9 cellular contexts compared by ENCODE assay signal in the genomic region with DNA sequence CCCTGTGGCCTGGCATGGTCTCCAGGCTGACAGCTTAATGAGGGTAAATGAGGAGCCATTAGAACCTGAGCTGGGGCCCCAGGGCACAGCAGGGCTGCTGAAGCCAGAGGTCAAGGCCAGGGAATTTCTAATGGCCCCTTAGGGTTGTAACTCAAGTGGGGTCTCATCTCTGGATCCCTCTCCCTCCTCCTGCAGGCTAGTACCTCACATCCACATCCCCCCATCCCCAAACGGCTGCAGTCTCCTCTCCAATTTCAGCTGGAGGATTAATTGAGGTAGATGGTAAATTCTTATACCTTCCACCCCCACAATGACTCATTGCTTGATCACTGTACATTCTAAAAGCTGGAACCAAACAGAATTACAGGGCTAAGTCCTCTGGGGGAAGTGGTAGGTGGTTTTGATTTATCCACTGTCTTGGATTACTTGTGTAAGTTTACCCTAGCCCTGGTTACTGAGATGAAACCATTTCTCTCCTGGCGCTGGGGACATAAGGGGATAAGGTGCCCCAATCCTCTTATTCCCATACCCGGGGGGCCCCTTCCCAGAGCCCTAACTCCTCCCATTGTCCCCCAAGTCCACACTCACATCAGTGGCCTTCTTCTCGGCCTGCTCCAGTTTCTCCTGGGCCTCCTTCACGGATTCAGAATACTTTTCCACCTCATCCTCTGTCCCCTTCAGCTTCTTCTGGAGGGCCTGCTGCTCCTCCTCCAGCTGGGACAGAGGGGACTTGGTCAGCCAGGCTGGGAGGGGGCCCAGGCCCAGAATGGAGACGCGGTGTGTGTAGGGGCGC. TPM values are rescaled to one million over a fixed set of nuclear protein-coding genes. Genes with fewer than 3 reads are reported as not detected.
DNase-seq lines count a peak whose midpoint lies in the region; ATAC-seq, FAIRE-seq and TF ChIP-seq lines count a peak whose summit lies in the region.
"Had no signal": no experiment of that assay in that cellular context is flagged by ENCODE, and none has a peak within 500 bp of the region (broad histone marks: within the 10 kb centered on the region; RNA-seq: fewer than 3 reads in every experiment).

No MANE protein-coding gene starts in this region.

- no peaks in the 10 kb centered on the region for H3K27me3 ChIP-seq in HUES48 (ENCODE audit: control insufficient read depth, insufficient read depth, low read length)
- no peaks in the 10 kb centered on the region for H3K27me3 ChIP-seq in HepG2 (ENCODE audit: control insufficient read depth in 1 of 2, insufficient read depth in 2 of 2, low read length in 2 of 2)

- CTCF ChIA-PET in HepG2 (lab: Yijun Ruan, JAX; ENCODE audit: low intra/inter-chr PET ratio, low total read pairs) = no interaction called here

- peak overlapping the region; percentile 45 for H3K4me2 ChIP-seq in HepG2 (ENCODE audit: low read depth, low read length)

- TF ChIP-seq POLR2A in HepG2 (IDR thresholded peaks at IDR 0.05; ENCODE audit: insufficient read depth in 1 of 2, low read depth in 2 of 2, low read length in 2 of 2) = no peak

- H3K4me1 ChIP-seq in HUES48 (ENCODE audit: control insufficient read depth, insufficient read depth, low read length) (peaks cover 11% of the 10 kb centered on the region), HepG2 (ENCODE audit: insufficient read depth, low read length) (peaks cover 63% of the 10 kb centered on the region)

- H3K36me3 Mint-ChIP-seq in type B pancreatic cell = peaks cover 10% of the 10 kb centered on the region

- H3K27ac ChIP-seq in HUES48 (ENCODE audit: low read depth, low read length) (no peak overlapping the region), HepG2 (ENCODE audit: extremely low read length, insufficient read depth, low read length) (no peak overlapping the region)

- TF ChIP-seq CTCF in astrocyte of the spinal cord (IDR thresholded peaks at IDR 0.05; ENCODE audit: low read depth, low read length) = no peak
- TF ChIP-seq CTCF in HepG2 (CRISPR knock-in tag; IDR thresholded peaks at IDR 0.05) = no peak
- no peak for TF ChIP-seq CTCF in type B pancreatic cell (conservative IDR thresholded peaks at IDR 0.05)

- no peaks in the 10 kb centered on the region for H3K9me3 ChIP-seq in HUES48 (ENCODE audit: control insufficient read depth, insufficient read depth, low read length)
- no peaks in the 10 kb centered on the region for H3K9me3 ChIP-seq in HepG2 (ENCODE audit: low read length)

- ATAC-seq in HepG2 (peak; percentile 5; the same call in 1 of the 3 replicates), GM18909 (IDR thresholded peaks at IDR 0.05; ENCODE audit: poor library complexity, unreplicated experiment) (no peak)

- H3K4me3 Mint-ChIP-seq in type B pancreatic cell = peak overlapping the region; percentile 90

- H2AFZ ChIP-seq in HepG2 (ENCODE audit: low read length) = no peak overlapping the region

- POLR2A ChIA-PET in HepG2 (lab: Yijun Ruan, JAX) = interaction anchor here (1.1 to 6.1 kb wide), 5 partner anchors 8 to 43 kb away, joined by 3 to 68 read pairs (median 8); a partner anchor contains a TSS

- FAIRE-seq in HepG2 (lab: Jason Lieb, UNC) = no peak
- FAIRE-seq: frontal cortex had no signal

- H3K36me3 ChIP-seq in HUES48 (ENCODE audit: control insufficient read depth, insufficient read depth, low read length) = peaks cover 48% of the 10 kb centered on the region
- H3K36me3 ChIP-seq in HepG2 (replicated peaks in 1 of 2; ENCODE audit: control insufficient read depth in 1 of 2, insufficient read depth in 2 of 2, low read length in 2 of 2) = no peaks in the 10 kb centered on the region

- DNase-seq in AG08396 (ENCODE audit: low spot score) (peak; percentile 69), astrocyte of the spinal cord (ENCODE audit: low read depth, low spot score) (peak; percentile 87), HepG2 (ENCODE audit: low spot score) (peak; percentile 39), type B pancreatic cell (ENCODE audit: extremely low spot score, unreplicated experiment) (no peak), DMS79 (lab: John Stamatoyannopoulos, UW) (no peak), NCI-H2107 treated with DMSO at 0.1 percent for 48 hours (lab: John Stamatoyannopoulos, UW; ENCODE audit: unreplicated experiment) (no peak)

- H3K4me3 ChIP-seq in HUES48 (ENCODE audit: low read depth, low read length) (peak overlapping the region; percentile 80), astrocyte of the spinal cord (ENCODE audit: low read depth, low read length) (peak overlapping the region; percentile 87), HepG2 (replicated peaks in 1 of 3; ENCODE audit: insufficient read depth in 1 of 3, low read depth in 2 of 3, low read length in 3 of 3) (peak overlapping the region in 1 of 3 experiments; percentile 23; a peak in 1 of 6 replicates)

- 46% methylated on average over 8 of the region's 8 CpGs for WGBS in HepG2 (ENCODE audit: low lambda C conversion rate)

- no peaks in the 10 kb centered on the region for H3K9me3 Mint-ChIP-seq in type B pancreatic cell

- in situ Hi-C loops in astrocyte of the spinal cord (cut with HindIII; ENCODE audit: low sequenced_read_pairs) = no loop called here
- in situ Hi-C loops in HepG2 (cut with HindIII; ENCODE audit: extremely low pct_ligation_motif_present, low pct_unique_long_range_greater_than_20kb) = no loop called here

- TF ChIP-seq EP300 in HepG2 (IDR thresholded peaks at IDR 0.05; ENCODE audit: low read depth in 2 of 2, low read length in 2 of 2) = no peak
- no peak for TF ChIP-seq EP300 in HepG2 (CRISPR knock-in tag; IDR thresholded peaks at IDR 0.05; ENCODE audit: borderline replicate concordance)

- intact Hi-C loops in HepG2 (cut with micrococcal nuclease; ENCODE audit: unreplicated experiment) = no loop called here

- H3K79me2 ChIP-seq in HepG2 (ENCODE audit: insufficient read depth, low read length) = no peaks in the 10 kb centered on the region

- H3K9ac ChIP-seq in HUES48 (ENCODE audit: low read depth, low read length) (peak overlapping the region; percentile 76), HepG2 (ENCODE audit: insufficient read depth, low read depth, low read length) (no peak overlapping the region)

- H3K27ac Mint-ChIP-seq in type B pancreatic cell = peak overlapping the region; percentile 74

- TF ChIP-seq RAD21 in HepG2 (CRISPR knock-in tag; IDR thresholded peaks at IDR 0.05) = no peak

- no TSS peak for BruUV-seq in HepG2 (replicated peaks; lab: Mats Ljungman, UMichigan)

- no peaks in the 10 kb centered on the region for H3K27me3 Mint-ChIP-seq in type B pancreatic cell

- peaks cover 34% of the 10 kb centered on the region for H3K4me1 Mint-ChIP-seq in type B pancreatic cell (ENCODE audit: unreplicated experiment)

- H4K20me1 ChIP-seq in HepG2 (ENCODE audit: insufficient read depth, low read length) = no peaks in the 10 kb centered on the region

RNA-seq across cellular contexts. Expression of a gene that starts 1.0 kb away (rescaled TPM):
- total RNA-seq in HepG2 (2016; rRNA removed; fragmentation: Illumina TruSeq; extraction: Trizol) (0.20 and 3.1 TPM in 2 replicates), type B pancreatic cell (ENCODE audit: low replicate concordance) (17.7 and 241 TPM in 2 replicates)
- total RNA-seq in HepG2 (2016; cell fraction: cytosol; rRNA removed; fragmentation: Illumina TruSeq; extraction: Trizol; ENCODE audit: low read depth) = 0.61 and 0.71 TPM in 2 replicates
- total RNA-seq in HepG2 (2016; cell fraction: insoluble cytoplasmic fraction; rRNA removed; fragmentation: Illumina TruSeq; extraction: Trizol) = 0.25 and 3.2 TPM in 2 replicates
- total RNA-seq in HepG2 (2016; cell fraction: membrane; rRNA removed; fragmentation: Illumina TruSeq; extraction: Trizol) = 0.28 and 0.31 TPM in 2 replicates
- total RNA-seq in HepG2 (2016; cell fraction: nucleus; rRNA removed; fragmentation: Illumina TruSeq; extraction: Trizol) = 2.5 and 3.7 TPM in 2 replicates
- 10.7 and 11.4 TPM in 2 replicates for polyA plus RNA-seq in HepG2 (2011; rRNA removed)
- polyA plus RNA-seq in HepG2 (2011; cell fraction: cytosol; rRNA removed) = 1.2 and 1.3 TPM in 2 replicates
- 178 and 189 TPM in 2 replicates for polyA plus RNA-seq in HepG2 (2011; cell fraction: nucleus; rRNA removed)
- 21.8 and 22.6 TPM in 2 replicates for polyA plus RNA-seq in HepG2 (2012)
- 0.17 and 0.26 TPM in 2 replicates for polyA plus RNA-seq in HepG2 (2016; cell fraction: cytosol; fragmentation: Illumina TruSeq; extraction: Trizol; ENCODE audit: low read depth)
- 0.66 TPM in 2 replicates for polyA plus RNA-seq in HepG2 (2016; cell fraction: insoluble cytoplasmic fraction; fragmentation: Illumina TruSeq; extraction: Trizol; ENCODE audit: low read depth)
- 0.22 and 0.23 TPM in 2 replicates for polyA plus RNA-seq in HepG2 (2016; cell fraction: membrane; fragmentation: Illumina TruSeq; extraction: Trizol; ENCODE audit: low read depth)
- 23.2 and 23.6 TPM in 2 replicates for polyA plus RNA-seq in HepG2 (2016; cell fraction: nucleus; fragmentation: Illumina TruSeq; extraction: Trizol; ENCODE audit: insufficient read depth, low read depth)
- polyA minus RNA-seq in HepG2 (2011; rRNA and poly(A)+ RNA removed; ENCODE audit: low replicate concordance) = 1.2 and 49.0 TPM in 2 replicates
- 0.97 and 1.4 TPM in 2 replicates for polyA minus RNA-seq in HepG2 (2011; cell fraction: cytosol; rRNA and poly(A)+ RNA removed)
- 8.1 and 10.1 TPM in 2 replicates for polyA minus RNA-seq in HepG2 (2011; cell fraction: nucleus; rRNA and poly(A)+ RNA removed)

RNA-seq across cellular contexts. Expression of a gene that starts 15.0 kb away (rescaled TPM):
- total RNA-seq in HepG2 (2016; rRNA removed; fragmentation: Illumina TruSeq; extraction: Trizol) (0.13 TPM in 1 of 2 replicates, not detected in the other), type B pancreatic cell (ENCODE audit: low replicate concordance) (1.5 TPM in 1 of 2 replicates, not detected in the other)
- not detected in 2 replicates for total RNA-seq in HepG2 (2016; cell fraction: cytosol; rRNA removed; fragmentation: Illumina TruSeq; extraction: Trizol; ENCODE audit: low read depth)
- not detected in 2 replicates for total RNA-seq in HepG2 (2016; cell fraction: insoluble cytoplasmic fraction; rRNA removed; fragmentation: Illumina TruSeq; extraction: Trizol)
- not detected in 2 replicates for total RNA-seq in HepG2 (2016; cell fraction: membrane; rRNA removed; fragmentation: Illumina TruSeq; extraction: Trizol)
- 0.75 TPM in 1 of 2 replicates, not detected in the other for total RNA-seq in HepG2 (2016; cell fraction: nucleus; rRNA removed; fragmentation: Illumina TruSeq; extraction: Trizol)
- polyA plus RNA-seq in HepG2 (2011; rRNA removed) = 118 and 152 TPM in 2 replicates
- 65.9 and 115 TPM in 2 replicates for polyA plus RNA-seq in HepG2 (2011; cell fraction: cytosol; rRNA removed)
- 71.7 and 92.6 TPM in 2 replicates for polyA plus RNA-seq in HepG2 (2011; cell fraction: nucleus; rRNA removed)
- 45.6 and 49.0 TPM in 2 replicates for polyA plus RNA-seq in HepG2 (2012)
- polyA plus RNA-seq in HepG2 (2016; cell fraction: cytosol; fragmentation: Illumina TruSeq; extraction: Trizol; ENCODE audit: low read depth) = not detected in 2 replicates
- polyA plus RNA-seq in HepG2 (2016; cell fraction: insoluble cytoplasmic fraction; fragmentation: Illumina TruSeq; extraction: Trizol; ENCODE audit: low read depth) = 0.45 TPM in 1 of 2 replicates, not detected in the other
- not detected in 2 replicates for polyA plus RNA-seq in HepG2 (2016; cell fraction: membrane; fragmentation: Illumina TruSeq; extraction: Trizol; ENCODE audit: low read depth)
- polyA plus RNA-seq in HepG2 (2016; cell fraction: nucleus; fragmentation: Illumina TruSeq; extraction: Trizol; ENCODE audit: insufficient read depth, low read depth) = 0.79 and 0.89 TPM in 2 replicates
- 31.3 and 95.8 TPM in 2 replicates for polyA minus RNA-seq in HepG2 (2011; rRNA and poly(A)+ RNA removed; ENCODE audit: low replicate concordance)
- polyA minus RNA-seq in HepG2 (2011; cell fraction: cytosol; rRNA and poly(A)+ RNA removed) = 28.6 and 34.4 TPM in 2 replicates
- polyA minus RNA-seq in HepG2 (2011; cell fraction: nucleus; rRNA and poly(A)+ RNA removed) = 11.6 and 12.8 TPM in 2 replicates

RNA-seq across cellular contexts. Expression of a gene that starts 23.8 kb away (rescaled TPM):
- total RNA-seq in HepG2 (2016; rRNA removed; fragmentation: Illumina TruSeq; extraction: Trizol) (10.4 and 11.2 TPM in 2 replicates), type B pancreatic cell (ENCODE audit: low replicate concordance) (7.1 and 14.2 TPM in 2 replicates)
- total RNA-seq in HepG2 (2016; cell fraction: cytosol; rRNA removed; fragmentation: Illumina TruSeq; extraction: Trizol; ENCODE audit: low read depth) = 3.5 and 4.4 TPM in 2 replicates
- total RNA-seq in HepG2 (2016; cell fraction: insoluble cytoplasmic fraction; rRNA removed; fragmentation: Illumina TruSeq; extraction: Trizol) = 9.7 and 11.9 TPM in 2 replicates
- total RNA-seq in HepG2 (2016; cell fraction: membrane; rRNA removed; fragmentation: Illumina TruSeq; extraction: Trizol) = 4.7 and 6.0 TPM in 2 replicates
- total RNA-seq in HepG2 (2016; cell fraction: nucleus; rRNA removed; fragmentation: Illumina TruSeq; extraction: Trizol) = 8.4 and 9.2 TPM in 2 replicates
- polyA plus RNA-seq in HepG2 (2011; rRNA removed) = 8.0 and 12.3 TPM in 2 replicates
- polyA plus RNA-seq in HepG2 (2011; cell fraction: cytosol; rRNA removed) = 5.4 and 7.1 TPM in 2 replicates
- 19.1 and 24.4 TPM in 2 replicates for polyA plus RNA-seq in HepG2 (2011; cell fraction: nucleus; rRNA removed)
- 3.1 and 6.1 TPM in 2 replicates for polyA plus RNA-seq in HepG2 (2012)
- polyA plus RNA-seq in HepG2 (2016; cell fraction: cytosol; fragmentation: Illumina TruSeq; extraction: Trizol; ENCODE audit: low read depth) = 1.8 and 2.1 TPM in 2 replicates
- polyA plus RNA-seq in HepG2 (2016; cell fraction: insoluble cytoplasmic fraction; fragmentation: Illumina TruSeq; extraction: Trizol; ENCODE audit: low read depth) = 12.7 and 16.4 TPM in 2 replicates
- 3.7 and 3.9 TPM in 2 replicates for polyA plus RNA-seq in HepG2 (2016; cell fraction: membrane; fragmentation: Illumina TruSeq; extraction: Trizol; ENCODE audit: low read depth)
- polyA plus RNA-seq in HepG2 (2016; cell fraction: nucleus; fragmentation: Illumina TruSeq; extraction: Trizol; ENCODE audit: insufficient read depth, low read depth) = 32.0 and 32.6 TPM in 2 replicates
- polyA minus RNA-seq in HepG2 (2011; rRNA and poly(A)+ RNA removed; ENCODE audit: low replicate concordance) = 20.2 and 52.2 TPM in 2 replicates
- 3.9 and 6.0 TPM in 2 replicates for polyA minus RNA-seq in HepG2 (2011; cell fraction: cytosol; rRNA and poly(A)+ RNA removed)
- polyA minus RNA-seq in HepG2 (2011; cell fraction: nucleus; rRNA and poly(A)+ RNA removed) = 11.6 and 15.7 TPM in 2 replicates

RNA-seq across cellular contexts. Expression of a gene that starts 30.7 kb away (rescaled TPM):
- 4.1 and 7.1 TPM in 2 replicates for total RNA-seq in HepG2 (2016; rRNA removed; fragmentation: Illumina TruSeq; extraction: Trizol)
- total RNA-seq in HepG2 (2016; cell fraction: cytosol; rRNA removed; fragmentation: Illumina TruSeq; extraction: Trizol; ENCODE audit: low read depth) = 13.2 and 13.3 TPM in 2 replicates
- total RNA-seq in HepG2 (2016; cell fraction: insoluble cytoplasmic fraction; rRNA removed; fragmentation: Illumina TruSeq; extraction: Trizol) = 4.2 and 6.7 TPM in 2 replicates
- 13.0 TPM in 2 replicates for total RNA-seq in HepG2 (2016; cell fraction: membrane; rRNA removed; fragmentation: Illumina TruSeq; extraction: Trizol)
- total RNA-seq in HepG2 (2016; cell fraction: nucleus; rRNA removed; fragmentation: Illumina TruSeq; extraction: Trizol) = 5.3 and 6.1 TPM in 2 replicates
- 15.2 and 17.4 TPM in 2 replicates for polyA plus RNA-seq in HepG2 (2011; rRNA removed)
- 15.9 and 16.7 TPM in 2 replicates for polyA plus RNA-seq in HepG2 (2011; cell fraction: cytosol; rRNA removed)
- 7.4 and 9.8 TPM in 2 replicates for polyA plus RNA-seq in HepG2 (2011; cell fraction: nucleus; rRNA removed)
- 8.7 and 10.5 TPM in 2 replicates for polyA plus RNA-seq in HepG2 (2012)
- 30.2 and 33.6 TPM in 2 replicates for polyA plus RNA-seq in HepG2 (2016; cell fraction: cytosol; fragmentation: Illumina TruSeq; extraction: Trizol; ENCODE audit: low read depth)
- 6.7 and 7.5 TPM in 2 replicates for polyA plus RNA-seq in HepG2 (2016; cell fraction: insoluble cytoplasmic fraction; fragmentation: Illumina TruSeq; extraction: Trizol; ENCODE audit: low read depth)
- polyA plus RNA-seq in HepG2 (2016; cell fraction: membrane; fragmentation: Illumina TruSeq; extraction: Trizol; ENCODE audit: low read depth) = 19.8 and 22.8 TPM in 2 replicates
- 14.5 and 15.3 TPM in 2 replicates for polyA plus RNA-seq in HepG2 (2016; cell fraction: nucleus; fragmentation: Illumina TruSeq; extraction: Trizol; ENCODE audit: insufficient read depth, low read depth)
- polyA minus RNA-seq in HepG2 (2011; rRNA and poly(A)+ RNA removed; ENCODE audit: low replicate concordance) = 3.4 and 5.3 TPM in 2 replicates
- polyA minus RNA-seq in HepG2 (2011; cell fraction: cytosol; rRNA and poly(A)+ RNA removed) = 4.0 and 4.5 TPM in 2 replicates
- 4.4 and 4.8 TPM in 2 replicates for polyA minus RNA-seq in HepG2 (2011; cell fraction: nucleus; rRNA and poly(A)+ RNA removed)
- total RNA-seq in type B pancreatic cell (ENCODE audit: low replicate concordance) = 15.6 and 17.2 TPM in 2 replicates

RNA-seq across cellular contexts. Expression of a gene that starts 30.9 kb away (rescaled TPM):
- total RNA-seq in HepG2 (2016; rRNA removed; fragmentation: Illumina TruSeq; extraction: Trizol) (1,047 and 4,025 TPM in 2 replicates), type B pancreatic cell (ENCODE audit: low replicate concordance) (16,039 and 18,328 TPM in 2 replicates)
- total RNA-seq in HepG2 (2016; cell fraction: cytosol; rRNA removed; fragmentation: Illumina TruSeq; extraction: Trizol; ENCODE audit: low read depth) = 14,541 and 17,847 TPM in 2 replicates
- total RNA-seq in HepG2 (2016; cell fraction: insoluble cytoplasmic fraction; rRNA removed; fragmentation: Illumina TruSeq; extraction: Trizol) = 1,278 and 4,694 TPM in 2 replicates
- total RNA-seq in HepG2 (2016; cell fraction: membrane; rRNA removed; fragmentation: Illumina TruSeq; extraction: Trizol) = 1,777 and 1,949 TPM in 2 replicates
- 24,487 and 26,007 TPM in 2 replicates for total RNA-seq in HepG2 (2016; cell fraction: nucleus; rRNA removed; fragmentation: Illumina TruSeq; extraction: Trizol)
- polyA plus RNA-seq in HepG2 (2011; rRNA removed) = 36.7 and 51.4 TPM in 2 replicates
- polyA plus RNA-seq in HepG2 (2011; cell fraction: cytosol; rRNA removed) = 33.6 and 36.8 TPM in 2 replicates
- 3,177 and 3,657 TPM in 2 replicates for polyA plus RNA-seq in HepG2 (2011; cell fraction: nucleus; rRNA removed)
- polyA plus RNA-seq in HepG2 (2012) = 10.9 and 118 TPM in 2 replicates
- polyA plus RNA-seq in HepG2 (2016; cell fraction: cytosol; fragmentation: Illumina TruSeq; extraction: Trizol; ENCODE audit: low read depth) = 4.5 TPM in 1 of 2 replicates, not detected in the other
- not detected in 2 replicates for polyA plus RNA-seq in HepG2 (2016; cell fraction: insoluble cytoplasmic fraction; fragmentation: Illumina TruSeq; extraction: Trizol; ENCODE audit: low read depth)
- not detected in 2 replicates for polyA plus RNA-seq in HepG2 (2016; cell fraction: membrane; fragmentation: Illumina TruSeq; extraction: Trizol; ENCODE audit: low read depth)
- not detected in 2 replicates for polyA plus RNA-seq in HepG2 (2016; cell fraction: nucleus; fragmentation: Illumina TruSeq; extraction: Trizol; ENCODE audit: insufficient read depth, low read depth)
- polyA minus RNA-seq in HepG2 (2011; rRNA and poly(A)+ RNA removed; ENCODE audit: low replicate concordance) = 7,133 and 10,474 TPM in 2 replicates
- 10,046 and 14,120 TPM in 2 replicates for polyA minus RNA-seq in HepG2 (2011; cell fraction: cytosol; rRNA and poly(A)+ RNA removed)
- 104,669 and 122,700 TPM in 2 replicates for polyA minus RNA-seq in HepG2 (2011; cell fraction: nucleus; rRNA and poly(A)+ RNA removed)

Comparison
In these comparisons a context has a peak if more than half of its experiments do, and no peak if none do; other contexts are left out.
1. DNase-seq: peak in AG08396 (single experiment), astrocyte of the spinal cord (single experiment) and HepG2 (single experiment); none in type B pancreatic cell (single experiment), DMS79 (single experiment) and NCI-H2107 treated with DMSO at 0.1 percent for 48 hours (single experiment).